7 cellular contexts compared by ENCODE assay signal in genomic region chr5:42995152-42995751, GRCh38. TPM values are rescaled to one million over a fixed set of nuclear protein-coding genes. Genes with fewer than 3 reads are reported as not detected.
DNase-seq lines count a peak whose midpoint lies in the region; ATAC-seq and TF ChIP-seq lines count a peak whose summit lies in the region.

No MANE protein-coding gene starts in this region.

- ATAC-seq in WTC11 (no peak), HG03025 (IDR thresholded peaks at IDR 0.05; ENCODE audit: low FRiP score, unreplicated experiment) (no peak)
- ATAC-seq in stimulated activated naive B cell treated with anti-CD40 and anti-IgM and Interleukin-4, amounts not matched to agents 10 μg/mL and 1 μg/mL and 100 μg/mL, for 72 hours (replicated peaks) = no peak

- H3K4me1 Mint-ChIP-seq in WTC11 = peaks cover 42% of the 10 kb centered on the region
- H3K4me1 Mint-ChIP-seq in stimulated activated naive B cell treated with anti-CD40 and anti-IgM and Interleukin-4, amounts not matched to agents 10 μg/mL and 1 μg/mL and 100 μg/mL, for 72 hours = peaks cover 19 to 25% of the 10 kb centered on the region in 2 donors

- H3K4me3 Mint-ChIP-seq in WTC11 = peak overlapping the region; percentile 14
- peak overlapping the region; percentile 94 to 99 for H3K4me3 Mint-ChIP-seq in stimulated activated naive B cell treated with anti-CD40 and anti-IgM and Interleukin-4, amounts not matched to agents 10 μg/mL and 1 μg/mL and 100 μg/mL, for 72 hours

- H3K9me3 Mint-ChIP-seq in WTC11 = no peaks in the 10 kb centered on the region
- H3K9me3 Mint-ChIP-seq in stimulated activated naive B cell treated with anti-CD40 and anti-IgM and Interleukin-4, amounts not matched to agents 10 μg/mL and 1 μg/mL and 100 μg/mL, for 72 hours = no peaks in the 10 kb centered on the region

- peak overlapping the region; percentile 52 for H3K4me3 ChIP-seq in HFF-Myc (replicated peaks; ENCODE audit: low read depth, low read length)
- H3K4me3 ChIP-seq in fibroblast of the aortic adventitia (ENCODE audit: low read depth, low read length) = peak overlapping the region; percentile 59

- no peaks in the 10 kb centered on the region for H3K36me3 Mint-ChIP-seq in WTC11
- H3K36me3 Mint-ChIP-seq in stimulated activated naive B cell treated with anti-CD40 and anti-IgM and Interleukin-4, amounts not matched to agents 10 μg/mL and 1 μg/mL and 100 μg/mL, for 72 hours = peaks cover 0 to 5% of the 10 kb centered on the region in 2 donors

- POLR2A ChIA-PET in WTC11 (lab: Charles Lee) = no interaction called here

- no peak for DNase-seq in HFF-Myc (ENCODE audit: extremely low read depth, low read depth)
- no peak for DNase-seq in WTC11 (ENCODE audit: low spot score)
- DNase-seq in fibroblast of the aortic adventitia (ENCODE audit: low read depth) = peak; percentile 59
- DNase-seq in stimulated activated naive B cell treated with anti-CD40 and anti-IgM and Interleukin-4, amounts not matched to agents 10 μg/mL and 1 μg/mL and 100 μg/mL, for 72 hours = no peak
- DNase-seq in DMS 273 (lab: John Stamatoyannopoulos, UW; ENCODE audit: unreplicated experiment) = no peak
- no peak for DNase-seq in NAMALWA (ENCODE audit: low spot score)

- CTCF ChIA-PET in WTC11 (lab: Charles Lee) = interaction anchor here (1.2 kb wide), 1 partner anchor 12 kb away, joined by 4 read pairs; no protein-coding TSS in a partner anchor

- TF ChIP-seq CTCF in HFF-Myc (IDR thresholded peaks at IDR 0.05; ENCODE audit: low read depth, low read length, missing control alignments) (no peak), WTC11 (IDR thresholded peaks at IDR 0.05) (no peak), fibroblast of the aortic adventitia (IDR thresholded peaks at IDR 0.05; ENCODE audit: insufficient read depth, low read length) (no peak)

- peaks cover 100% of the 10 kb centered on the region for H3K27me3 Mint-ChIP-seq in WTC11 (ENCODE audit: low read depth)
- peaks cover 6% of the 10 kb centered on the region in 2 donors for H3K27me3 Mint-ChIP-seq in stimulated activated naive B cell treated with anti-CD40 and anti-IgM and Interleukin-4, amounts not matched to agents 10 μg/mL and 1 μg/mL and 100 μg/mL, for 72 hours

- no peak overlapping the region for H3K27ac Mint-ChIP-seq in WTC11
- peak overlapping the region; percentile 100 for H3K27ac Mint-ChIP-seq in stimulated activated naive B cell treated with anti-CD40 and anti-IgM and Interleukin-4, amounts not matched to agents 10 μg/mL and 1 μg/mL and 100 μg/mL, for 72 hours

TF ChIP-seq in WTC11, 78 proteins besides CTCF, POLR2A, EP300 and RAD21:
- TF ChIP-seq, protein P1, sequence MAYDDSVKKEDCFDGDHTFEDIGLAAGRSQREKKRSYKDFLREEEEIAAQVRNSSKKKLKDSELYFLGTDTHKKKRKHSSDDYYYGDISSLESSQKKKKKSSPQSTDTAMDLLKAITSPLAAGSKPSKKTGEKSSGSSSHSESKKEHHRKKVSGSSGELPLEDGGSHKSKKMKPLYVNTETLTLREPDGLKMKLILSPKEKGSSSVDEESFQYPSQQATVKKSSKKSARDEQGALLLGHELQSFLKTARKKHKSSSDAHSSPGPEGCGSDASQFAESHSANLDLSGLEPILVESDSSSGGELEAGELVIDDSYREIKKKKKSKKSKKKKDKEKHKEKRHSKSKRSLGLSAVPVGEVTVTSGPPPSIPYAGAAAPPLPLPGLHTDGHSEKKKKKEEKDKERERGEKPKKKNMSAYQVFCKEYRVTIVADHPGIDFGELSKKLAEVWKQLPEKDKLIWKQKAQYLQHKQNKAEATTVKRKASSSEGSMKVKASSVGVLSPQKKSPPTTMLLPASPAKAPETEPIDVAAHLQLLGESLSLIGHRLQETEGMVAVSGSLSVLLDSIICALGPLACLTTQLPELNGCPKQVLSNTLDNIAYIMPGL (CRISPR knock-in tag; IDR thresholded peaks at IDR 0.05) = 0 out of 2 replicates have a peak, but pooled peaks have one; percentile 5
- no peak for TF ChIP-seq E2F1 (CRISPR knock-in tag; IDR thresholded peaks at IDR 0.05)
TF ChIP-seq in WTC11: peak in this region for 1.

RNA-seq across cellular contexts. Expression of gene ANXA2R, which starts 44.9 kb away (rescaled TPM):
- total RNA-seq in WTC11 (2021) (0.72 to 1.1 TPM (median 0.96 TPM) in 3 replicates), fibroblast of the aortic adventitia (ENCODE audit: low replicate concordance) (3.0 and 3.4 TPM in 2 replicates)
